ENCODE assay signal across 30 cellular contexts in the genomic region with DNA sequence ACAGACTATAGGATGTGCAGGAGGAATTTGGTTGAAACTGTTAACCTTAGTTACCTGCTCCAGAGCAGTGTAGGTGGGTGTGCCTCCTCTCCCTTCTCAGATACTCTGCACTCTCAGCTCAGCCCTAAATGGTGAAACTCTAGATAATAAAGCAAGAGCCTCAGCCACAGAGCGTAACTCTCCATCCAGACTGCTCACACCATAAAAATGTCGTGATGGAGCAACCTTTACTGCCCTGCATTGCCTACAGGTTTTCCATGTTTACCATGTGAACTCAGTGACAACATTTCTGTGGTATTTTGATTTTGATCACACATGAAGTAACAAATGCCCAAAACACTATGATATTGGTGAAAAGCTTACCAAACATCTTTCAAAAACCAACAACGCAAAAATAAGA.
"Had no signal": no experiment of that assay in that cellular context is flagged by ENCODE, and none has a peak within 500 bp of the region (broad histone marks: within the 10 kb centered on the region; RNA-seq: fewer than 3 reads in every experiment).

No MANE protein-coding gene starts in this region.

- H3K9me3 ChIP-seq: esophagus squamous epithelium, gastrocnemius medialis, heart right ventricle, left lung, lower lobe of right lung, mucosa of descending colon had no signal

- H3K27me3 ChIP-seq: esophagus squamous epithelium, gastrocnemius medialis, heart right ventricle, left lung had no signal

- H3K4me3 Mint-ChIP-seq: immature natural killer cell, mesothelial cell of epicardium, naive B cell had no signal

- H3K36me3 Mint-ChIP-seq: immature natural killer cell, mesothelial cell of epicardium, naive B cell had no signal

- H3K4me1 Mint-ChIP-seq: immature natural killer cell, naive B cell had no signal

- H3K27ac ChIP-seq: coronary artery, epithelial cell of prostate, esophagus squamous epithelium, gastrocnemius medialis, heart right ventricle, left lung, lower lobe of right lung had no signal

- H3K27ac Mint-ChIP-seq: immature natural killer cell, mesothelial cell of epicardium, naive B cell had no signal

- H3K4me1 ChIP-seq: left lung, lower lobe of right lung had no signal

- H3K4me3 ChIP-seq: coronary artery, dorsolateral prefrontal cortex, esophagus squamous epithelium, gastrocnemius medialis, heart right ventricle, left lung, lower lobe of right lung, mucosa of descending colon had no signal

- H3K9me3 Mint-ChIP-seq: immature natural killer cell, mesothelial cell of epicardium, naive B cell had no signal

- ATAC-seq: esophagus mucosa, gastrocnemius medialis, heart right ventricle, left colon, left lung, left ventricle myocardium superior, lower lobe of right lung, mucosa of descending colon had no signal

- FAIRE-seq: colon, endothelial cell of umbilical vein, kidney had no signal

- DNase-seq: dermis blood vessel endothelial cell; dorsolateral prefrontal cortex; effector CD4-positive, alpha-beta T cell; effector memory CD4-positive, alpha-beta T cell; erythroblast; esophagus squamous epithelium; foreskin fibroblast; foreskin melanocyte; gastrocnemius medialis; glutamatergic neuron; head of caudate nucleus; heart right ventricle; hypothalamus; immature natural killer cell; islet precursor cell; kidney; kidney glomerular epithelial cell; left colon; left lung; left ventricle myocardium superior; lower lobe of right lung; mesenchymal stem cell; mucosa of descending colon; naive B cell had no signal
